15 cellular contexts compared by ENCODE assay signal in genomic region chrX:136260801-136261200, GRCh38. TPM values are rescaled to one million over a fixed set of nuclear protein-coding genes. Genes with fewer than 3 reads are reported as not detected.
A peak's percentile ranks its signal among the peaks of the same experiment; 100 is the strongest.
DNase-seq lines count a peak whose midpoint lies in the region; ATAC-seq and TF ChIP-seq lines count a peak whose summit lies in the region.
"Had no signal": no experiment of that assay in that cellular context is flagged by ENCODE, and none has a peak within 500 bp of the region (broad histone marks: within the 10 kb centered on the region; RNA-seq: fewer than 3 reads in every experiment).

No MANE protein-coding gene starts in this region.

- intact Hi-C loops in activated CD4-positive, alpha-beta T cell treated with anti-CD3 and anti-CD28 coated beads for 36 hours (cut with DNase I, micrococcal nuclease): no loop called here

- H3K4me3 Mint-ChIP-seq in activated CD4-positive, alpha-beta T cell treated with anti-CD3 and anti-CD28 coated beads for 36 hours: no peak overlapping the region
- H3K4me3 Mint-ChIP-seq in activated T-helper 17 cell treated with anti-CD3 and anti-CD28 coated beads, Interleukin-2, amount 50 U/mL, for 72 hours: no peak overlapping the region
- H3K4me3 Mint-ChIP-seq: activated CD4-positive, alpha-beta memory T cell treated with anti-CD3 and anti-CD28 coated beads for 36 hours; activated naive CD4-positive, alpha-beta T cell treated with anti-CD3 and anti-CD28 coated beads, Interleukin-2, amount 10 ng/mL, durations not matched to agents 7 days and 5 days; dendritic cell treated with granulocyte-macrophage colony-stimulating factor and Interleukin-4, amounts not matched to agents 40 ng/mL and 50 ng/mL, for 4 days had no signal

- CTCF ChIA-PET in activated CD4-positive, alpha-beta T cell treated with anti-CD3 and anti-CD28 coated beads for 36 hours (lab: Charles Lee): no interaction called here

- H3K4me3 ChIP-seq in fibroblast of the aortic adventitia (ENCODE audit: low read depth, low read length): no peak overlapping the region
- H3K4me3 ChIP-seq: lower lobe of right lung, uterus had no signal

- TF ChIP-seq CTCF in fibroblast of the aortic adventitia (IDR thresholded peaks at IDR 0.05; ENCODE audit: insufficient read depth, low read length): no peak

- ATAC-seq in activated CD4-positive, alpha-beta T cell treated with anti-CD3 and anti-CD28 coated beads for 36 hours: peak; percentile 23
- ATAC-seq in activated T-helper 17 cell treated with anti-CD3 and anti-CD28 coated beads, Interleukin-2, amount 50 U/mL, for 72 hours (replicated peaks): peak; percentile 18
- ATAC-seq: lower lobe of right lung had no signal

- POLR2A ChIA-PET in activated CD4-positive, alpha-beta T cell treated with anti-CD3 and anti-CD28 coated beads for 36 hours (lab: Charles Lee): no interaction called here

- H3K36me3 Mint-ChIP-seq in activated CD4-positive, alpha-beta T cell treated with anti-CD3 and anti-CD28 coated beads for 36 hours (ENCODE audit: low read depth): no peaks in the 10 kb centered on the region
- H3K36me3 Mint-ChIP-seq in activated T-helper 17 cell treated with anti-CD3 and anti-CD28 coated beads, Interleukin-2, amount 50 U/mL, for 72 hours (ENCODE audit: low read depth): no peaks in the 10 kb centered on the region
- H3K36me3 Mint-ChIP-seq: activated CD4-positive, alpha-beta memory T cell treated with anti-CD3 and anti-CD28 coated beads for 36 hours; activated naive CD4-positive, alpha-beta T cell treated with anti-CD3 and anti-CD28 coated beads, Interleukin-2, amount 10 ng/mL, durations not matched to agents 7 days and 5 days had no signal

- H3K4me1 Mint-ChIP-seq in activated CD4-positive, alpha-beta T cell treated with anti-CD3 and anti-CD28 coated beads for 36 hours: peaks cover 20% of the 10 kb centered on the region
- H3K4me1 Mint-ChIP-seq in activated T-helper 17 cell treated with anti-CD3 and anti-CD28 coated beads, Interleukin-2, amount 50 U/mL, for 72 hours: peaks cover 5% of the 10 kb centered on the region

- no peak for DNase-seq in activated CD4-positive, alpha-beta T cell treated with anti-CD3 and anti-CD28 coated beads for 36 hours
- no peak for DNase-seq in activated CD4-positive, alpha-beta T cell treated with anti-CD3 and anti-CD28 coated beads for 48 hours
- peak; percentile 62 for DNase-seq in fibroblast of the aortic adventitia (ENCODE audit: low read depth)
- DNase-seq in superior temporal gyrus (ENCODE audit: extremely low spot score): peak; percentile 30
- no peak for DNase-seq in GOT3 (lab: John Stamatoyannopoulos, UW)
- no peak for DNase-seq in NCI-H187 treated with DMSO at 0.1 percent for 48 hours (lab: John Stamatoyannopoulos, UW)
- DNase-seq in DMS53 (lab: John Stamatoyannopoulos, UW): no peak
- DNase-seq: activated CD4-positive, alpha-beta memory T cell treated with anti-CD3 and anti-CD28 coated beads for 36 hours; activated naive CD4-positive, alpha-beta T cell treated with anti-CD3 and anti-CD28 coated beads, Interleukin-2, amount 10 ng/mL, durations not matched to agents 7 days and 5 days; KBM-7; lower lobe of right lung; stimulated activated CD4-positive, alpha-beta T cell treated with anti-CD3 and anti-CD28 coated beads, Interleukin-15, amount 100 ng/mL, for 24 hours; uterus had no signal

- no peaks in the 10 kb centered on the region for H3K27me3 Mint-ChIP-seq in activated CD4-positive, alpha-beta T cell treated with anti-CD3 and anti-CD28 coated beads for 36 hours
- H3K27me3 Mint-ChIP-seq in activated T-helper 17 cell treated with anti-CD3 and anti-CD28 coated beads, Interleukin-2, amount 50 U/mL, for 72 hours: no peaks in the 10 kb centered on the region
- H3K27me3 Mint-ChIP-seq: activated CD4-positive, alpha-beta memory T cell treated with anti-CD3 and anti-CD28 coated beads for 36 hours; activated naive CD4-positive, alpha-beta T cell treated with anti-CD3 and anti-CD28 coated beads, Interleukin-2, amount 10 ng/mL, durations not matched to agents 7 days and 5 days; dendritic cell treated with granulocyte-macrophage colony-stimulating factor and Interleukin-4, amounts not matched to agents 40 ng/mL and 50 ng/mL, for 4 days had no signal

- no peak overlapping the region for H3K27ac Mint-ChIP-seq in activated CD4-positive, alpha-beta T cell treated with anti-CD3 and anti-CD28 coated beads for 36 hours
- H3K27ac Mint-ChIP-seq in activated T-helper 17 cell treated with anti-CD3 and anti-CD28 coated beads, Interleukin-2, amount 50 U/mL, for 72 hours: no peak overlapping the region
- H3K27ac Mint-ChIP-seq: activated CD4-positive, alpha-beta memory T cell treated with anti-CD3 and anti-CD28 coated beads for 36 hours; activated naive CD4-positive, alpha-beta T cell treated with anti-CD3 and anti-CD28 coated beads, Interleukin-2, amount 10 ng/mL, durations not matched to agents 7 days and 5 days; dendritic cell treated with granulocyte-macrophage colony-stimulating factor and Interleukin-4, amounts not matched to agents 40 ng/mL and 50 ng/mL, for 4 days had no signal

- H3K9me3 Mint-ChIP-seq in activated CD4-positive, alpha-beta T cell treated with anti-CD3 and anti-CD28 coated beads for 36 hours (ENCODE audit: low read depth): no peaks in the 10 kb centered on the region
- no peaks in the 10 kb centered on the region for H3K9me3 Mint-ChIP-seq in activated T-helper 17 cell treated with anti-CD3 and anti-CD28 coated beads, Interleukin-2, amount 50 U/mL, for 72 hours
- H3K9me3 Mint-ChIP-seq: activated CD4-positive, alpha-beta memory T cell treated with anti-CD3 and anti-CD28 coated beads for 36 hours; activated naive CD4-positive, alpha-beta T cell treated with anti-CD3 and anti-CD28 coated beads, Interleukin-2, amount 10 ng/mL, durations not matched to agents 7 days and 5 days; dendritic cell treated with granulocyte-macrophage colony-stimulating factor and Interleukin-4, amounts not matched to agents 40 ng/mL and 50 ng/mL, for 4 days had no signal

RNA-seq across cellular contexts. Expression of gene MAP7D3, which starts 9.6 kb away (rescaled TPM):
- total RNA-seq in activated CD4-positive, alpha-beta T cell treated with anti-CD3 and anti-CD28 coated beads for 36 hours: 10 to 100 TPM; 16.8 to 22.7 TPM
- 10 to 100 TPM; 13.6 to 18.3 TPM for total RNA-seq in activated T-helper 17 cell treated with anti-CD3 and anti-CD28 coated beads, Interleukin-2, amount 50 U/mL, for 72 hours
- total RNA-seq in fibroblast of the aortic adventitia (ENCODE audit: low replicate concordance): 18.6 and 23.1 TPM in 2 replicates

RNA-seq across cellular contexts. Expression of gene ADGRG4, which starts 40.0 kb away (rescaled TPM):
- not detected for total RNA-seq in activated CD4-positive, alpha-beta T cell treated with anti-CD3 and anti-CD28 coated beads for 36 hours
- not detected for total RNA-seq in activated T-helper 17 cell treated with anti-CD3 and anti-CD28 coated beads, Interleukin-2, amount 50 U/mL, for 72 hours
- total RNA-seq in fibroblast of the aortic adventitia (ENCODE audit: low replicate concordance): not detected in 2 replicates
- total RNA-seq: activated CD4-positive, alpha-beta memory T cell treated with anti-CD3 and anti-CD28 coated beads for 36 hours had no signal

Comparison
In these comparisons a context has a peak if more than half of its experiments do, and no peak if none do; other contexts are left out.
1. DNase-seq: peak in fibroblast of the aortic adventitia (single experiment) and superior temporal gyrus (single experiment); none in activated CD4-positive, alpha-beta T cell treated with anti-CD3 and anti-CD28 coated beads for 36 hours (single experiment), activated CD4-positive, alpha-beta T cell treated with anti-CD3 and anti-CD28 coated beads for 48 hours (single experiment), GOT3 (single experiment), NCI-H187 treated with DMSO at 0.1 percent for 48 hours (single experiment) and DMS53 (single experiment).